38 cellular contexts compared by ENCODE assay signal in genomic region chrX:45229348-45229747, GRCh38. TPM values are rescaled to one million over a fixed set of nuclear protein-coding genes. Genes with fewer than 3 reads are reported as not detected.
"Had no signal": no experiment of that assay in that cellular context is flagged by ENCODE, and none has a peak within 500 bp of the region (broad histone marks: within the 10 kb centered on the region; RNA-seq: fewer than 3 reads in every experiment).

No MANE protein-coding gene starts in this region.

- DNase-seq: Karpas-422, Kasumi-1, MG63, MM.1S, MV-4-11, NCI-H1048, NCI-H1092, NCI-H1092 treated with DMSO at 0.1 percent for 48 hours, NCI-H1105, NCI-H1105 treated with DMSO at 0.1 percent for 48 hours, NCI-H1417, NCI-H1417 treated with DMSO at 0.1 percent for 48 hours, NCI-H1436, NCI-H1436 treated with DMSO at 0.1 percent for 48 hours, NCI-H146, NCI-H1694, NCI-H1694 treated with DMSO at 0.1 percent for 48 hours, NCI-H187, NCI-H187 treated with DMSO at 0.1 percent for 48 hours, NCI-H1930, NCI-H2029, NCI-H2029 treated with DMSO at 0.1 percent for 48 hours, NCI-H2081, NCI-H2081 treated with DMSO at 0.1 percent for 48 hours, NCI-H2107, NCI-H2171, NCI-H2171 treated with DMSO at 0.1 percent for 48 hours, NCI-H2227 treated with DMSO at 0.1 percent for 48 hours, NCI-H226, NCI-H345, NCI-H446, NCI-H446 treated with DMSO at 0.1 percent for 48 hours, NCI-H510A, NCI-H510A treated with DMSO at 0.1 percent for 48 hours had no signal

- H3K4me3 ChIP-seq: MG63 had no signal

- H3K36me3 ChIP-seq: MG63 had no signal

- H3K27me3 ChIP-seq: MG63 had no signal

- H3K9me3 ChIP-seq: MG63 had no signal

RNA-seq across cellular contexts. Expression of gene DIPK2B, which starts 28.7 kb away (rescaled TPM):
- total RNA-seq: LHCN-M2, M059J, MCF 10A, NCI-H460 had no signal
